Comparison of ENCODE assay signal across 13 cellular contexts in the genomic region with DNA sequence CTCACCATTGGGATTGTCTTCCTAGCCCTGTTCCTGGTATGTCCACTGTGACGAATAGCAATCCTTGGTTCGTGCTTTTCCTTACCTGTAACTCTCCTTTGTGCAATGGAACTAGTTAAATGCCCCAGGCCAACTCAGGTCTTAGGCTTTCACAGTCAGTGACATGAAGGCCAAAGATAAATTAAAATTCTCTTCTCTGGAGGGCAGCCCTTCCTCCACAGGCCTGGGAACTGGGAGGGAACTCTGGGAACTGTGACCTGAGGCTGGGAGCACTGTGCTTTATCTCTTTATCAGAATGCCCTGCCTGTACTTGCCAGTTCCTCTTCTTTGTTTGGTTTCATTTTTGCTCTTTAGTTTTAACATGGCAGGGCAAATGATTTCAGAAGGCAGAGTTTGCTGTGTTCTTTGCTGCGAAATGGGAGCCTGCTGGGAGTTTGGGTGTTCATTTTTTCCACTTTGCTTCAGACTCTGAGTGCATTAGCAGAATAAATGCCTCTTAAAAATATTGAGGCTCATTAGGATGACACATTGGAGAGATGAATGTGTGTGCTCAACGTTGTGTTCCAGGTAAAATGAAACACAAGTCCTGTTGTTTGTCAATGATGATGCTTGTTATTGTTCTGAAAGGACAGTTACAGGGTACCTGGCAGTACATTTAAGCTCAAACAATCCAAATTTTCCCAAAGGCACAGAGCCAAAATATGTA.
DNase-seq lines count a peak whose midpoint lies in the region; ATAC-seq and TF ChIP-seq lines count a peak whose summit lies in the region.
"Had no signal": no experiment of that assay in that cellular context is flagged by ENCODE, and none has a peak within 500 bp of the region (broad histone marks: within the 10 kb centered on the region; RNA-seq: fewer than 3 reads in every experiment).

No MANE protein-coding gene starts in this region.

- H3K4me2 ChIP-seq in KMS-11 = no peak overlapping the region

- no peaks in the 10 kb centered on the region for H4K20me1 ChIP-seq in KMS-11 (ENCODE audit: insufficient read depth)

- no peak for TF ChIP-seq CTCF in KMS-11 (conservative IDR thresholded peaks at IDR 0.05; ENCODE audit: low read depth, low read length)
- no peak for TF ChIP-seq CTCF in foreskin keratinocyte (conservative IDR thresholded peaks at IDR 0.05)

- no peak overlapping the region for H3K27ac ChIP-seq in KMS-11
- H3K27ac ChIP-seq in foreskin keratinocyte = no peak overlapping the region

- ATAC-seq in GM21529 (IDR thresholded peaks at IDR 0.05; ENCODE audit: unreplicated experiment) (peak; percentile 75), foreskin keratinocyte (peak; percentile 75)
- ATAC-seq: T-cell had no signal

- H3K27me3 ChIP-seq in KMS-11 (ENCODE audit: insufficient read depth, low read depth) = no peaks in the 10 kb centered on the region
- H3K27me3 ChIP-seq in foreskin keratinocyte = no peaks in the 10 kb centered on the region

- H2AFZ ChIP-seq in KMS-11 (ENCODE audit: low read depth) = peak overlapping the region; percentile 38; the same call in 1 of the 2 replicates

- no peak overlapping the region for H3K4me3 ChIP-seq in KMS-11 (IDR thresholded peaks at IDR 0.05; ENCODE audit: insufficient read depth, low read depth, low read length)
- H3K4me3 ChIP-seq: lung had no signal

- H3K9ac ChIP-seq in KMS-11 = no peak overlapping the region

- no peaks in the 10 kb centered on the region for H3K36me3 ChIP-seq in KMS-11 (ENCODE audit: insufficient read depth)

- H3K79me2 ChIP-seq in KMS-11 (ENCODE audit: insufficient read depth, low read depth) = no peaks in the 10 kb centered on the region

- DNase-seq in EH (ENCODE audit: low read depth) (peak; percentile 86), foreskin keratinocyte (peak; percentile 32 to 58), NCI-H146 (lab: John Stamatoyannopoulos, UW) (no peak), NCI-H2107 treated with DMSO at 0.1 percent for 48 hours (lab: John Stamatoyannopoulos, UW; ENCODE audit: unreplicated experiment) (no peak), SW 1271 (lab: John Stamatoyannopoulos, UW) (no peak), mesenteric fat pad (ENCODE audit: low spot score) (no peak)
- DNase-seq: activated effector memory CD4-positive, alpha-beta T cell treated with anti-CD3 and anti-CD28 coated beads, Interleukin-2, amount 50 U/mL, for 16 hours; CD8-positive, alpha-beta memory T cell; H9; T-cell had no signal

- H3K4me1 ChIP-seq in KMS-11 (ENCODE audit: low read depth, poor library complexity, severe bottlenecking) (peaks cover 8% of the 10 kb centered on the region), foreskin keratinocyte (peaks cover 6% of the 10 kb centered on the region)

Comparison
In these comparisons a context has a peak if more than half of its experiments do, and no peak if none do; other contexts are left out.
1. DNase-seq: peak in EH (single experiment) and foreskin keratinocyte (2 of 2); none in NCI-H146 (single experiment), NCI-H2107 treated with DMSO at 0.1 percent for 48 hours (single experiment), SW 1271 (0 of 2) and mesenteric fat pad (single experiment).